In the genomic region with DNA sequence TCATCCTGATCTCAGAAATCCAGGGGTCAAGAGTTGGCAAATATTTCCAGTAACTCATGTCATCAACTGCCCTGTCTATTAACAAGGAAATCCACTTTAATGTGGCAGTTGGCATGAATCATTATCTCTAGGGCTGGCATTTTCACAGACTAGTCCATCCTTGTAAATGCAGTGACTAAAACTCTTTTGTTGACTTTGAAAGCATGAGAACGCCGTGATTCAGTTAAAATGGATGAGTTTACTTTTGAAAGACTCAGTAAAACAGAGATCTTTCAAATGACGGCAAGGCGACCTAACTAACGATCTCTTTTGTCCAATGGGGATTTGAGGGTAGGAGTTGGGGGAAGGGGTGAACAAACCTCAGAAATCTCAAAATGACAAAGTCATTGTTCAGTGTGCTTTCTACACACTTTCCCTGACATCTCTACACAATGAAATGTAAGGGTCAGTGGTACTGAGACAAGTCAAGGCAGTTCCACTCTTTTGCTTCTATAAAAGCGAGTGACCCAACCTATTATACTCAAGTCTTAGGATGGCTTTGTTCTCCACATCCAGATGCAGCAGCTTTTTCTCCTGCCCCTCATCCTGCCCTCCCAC, we compare ENCODE assay signal across 15 cellular contexts.
DNase-seq lines count a peak whose midpoint lies in the region; ATAC-seq and TF ChIP-seq lines count a peak whose summit lies in the region.
"Had no signal": no experiment of that assay in that cellular context is flagged by ENCODE, and none has a peak within 500 bp of the region (broad histone marks: within the 10 kb centered on the region; RNA-seq: fewer than 3 reads in every experiment).

No MANE protein-coding gene starts in this region.

- CTCF ChIA-PET in activated naive CD4-positive, alpha-beta T cell treated with anti-CD3 and anti-CD28 coated beads for 36 hours (lab: Charles Lee) = no interaction called here
- CTCF ChIA-PET in CD8-positive, alpha-beta memory T cell (lab: Charles Lee) = no interaction called here

- H3K9me3 ChIP-seq in CD8-positive, alpha-beta memory T cell (ENCODE audit: low read length) = no peaks in the 10 kb centered on the region

- peak overlapping the region; percentile 72; the same call in 1 of the 2 replicates for H3K27ac ChIP-seq in C4-2B
- no peak overlapping the region for H3K27ac ChIP-seq in CD8-positive, alpha-beta memory T cell (ENCODE audit: low read depth, low read length)
- H3K27ac ChIP-seq: SK-N-MC had no signal

- no peak overlapping the region for H3K4me3 ChIP-seq in CD8-positive, alpha-beta memory T cell (ENCODE audit: low read length)
- H3K4me3 ChIP-seq: SK-N-MC had no signal

- H3K27me3 Mint-ChIP-seq in activated T-helper 2 cell treated with anti-CD3 and anti-CD28 coated beads, Interferon-gamma antibody, Interleukin-2, Interleukin-4, amounts not matched to agents 10 μg/mL and 5 μg/mL and 100 μg/mL, durations not matched to agents 14 hours and 24 hours and 36 hours (ENCODE audit: low read depth) = no peaks in the 10 kb centered on the region
- H3K27me3 Mint-ChIP-seq in activated naive CD4-positive, alpha-beta T cell treated with anti-CD3 and anti-CD28 coated beads for 36 hours (ENCODE audit: low read depth) = no peaks in the 10 kb centered on the region
- no peaks in the 10 kb centered on the region for H3K27me3 Mint-ChIP-seq in CD8-positive, alpha-beta memory T cell
- H3K27me3 Mint-ChIP-seq: stimulated activated naive B cell treated with anti-CD40 and anti-IgM and Interleukin-4, amounts not matched to agents 10 μg/mL and 1 μg/mL and 100 μg/mL, for 72 hours had no signal

- H3K27ac Mint-ChIP-seq in activated T-helper 2 cell treated with anti-CD3 and anti-CD28 coated beads, Interferon-gamma antibody, Interleukin-2, Interleukin-4, amounts not matched to agents 10 μg/mL and 5 μg/mL and 100 μg/mL, durations not matched to agents 14 hours and 24 hours and 36 hours = peak overlapping the region; percentile 72
- no peak overlapping the region for H3K27ac Mint-ChIP-seq in activated naive CD4-positive, alpha-beta T cell treated with anti-CD3 and anti-CD28 coated beads for 36 hours
- H3K27ac Mint-ChIP-seq in CD8-positive, alpha-beta memory T cell = peak overlapping the region in 1 of 8 donors; percentile 32
- H3K27ac Mint-ChIP-seq: stimulated activated naive B cell treated with anti-CD40 and anti-IgM and Interleukin-4, amounts not matched to agents 10 μg/mL and 1 μg/mL and 100 μg/mL, for 72 hours had no signal

- ATAC-seq in GM19463 (IDR thresholded peaks at IDR 0.05; ENCODE audit: unreplicated experiment) = no peak
- ATAC-seq: stimulated activated naive B cell treated with anti-CD40 and anti-IgM and Interleukin-4, amounts not matched to agents 10 μg/mL and 1 μg/mL and 100 μg/mL, for 72 hours had no signal

- POLR2A ChIA-PET in CD8-positive, alpha-beta memory T cell (lab: Charles Lee) = no interaction called here

- peaks cover 40% of the 10 kb centered on the region for H3K36me3 Mint-ChIP-seq in activated T-helper 2 cell treated with anti-CD3 and anti-CD28 coated beads, Interferon-gamma antibody, Interleukin-2, Interleukin-4, amounts not matched to agents 10 μg/mL and 5 μg/mL and 100 μg/mL, durations not matched to agents 14 hours and 24 hours and 36 hours (ENCODE audit: low read depth)
- H3K36me3 Mint-ChIP-seq in activated naive CD4-positive, alpha-beta T cell treated with anti-CD3 and anti-CD28 coated beads for 36 hours (ENCODE audit: low read depth) = peaks cover 56% of the 10 kb centered on the region
- peaks cover 24 to 69% (median 37%) of the 10 kb centered on the region in 3 donors for H3K36me3 Mint-ChIP-seq in CD8-positive, alpha-beta memory T cell

- TF ChIP-seq CTCF in C4-2B (conservative IDR thresholded peaks at IDR 0.05) = no peak

- peaks cover 32% of the 10 kb centered on the region for H3K9me3 Mint-ChIP-seq in activated T-helper 2 cell treated with anti-CD3 and anti-CD28 coated beads, Interferon-gamma antibody, Interleukin-2, Interleukin-4, amounts not matched to agents 10 μg/mL and 5 μg/mL and 100 μg/mL, durations not matched to agents 14 hours and 24 hours and 36 hours
- peaks cover 15% of the 10 kb centered on the region for H3K9me3 Mint-ChIP-seq in activated naive CD4-positive, alpha-beta T cell treated with anti-CD3 and anti-CD28 coated beads for 36 hours
- H3K9me3 Mint-ChIP-seq in CD8-positive, alpha-beta memory T cell = peaks cover 7 to 17% (median 11%) of the 10 kb centered on the region in 5 donors

- H3K4me3 Mint-ChIP-seq in activated T-helper 2 cell treated with anti-CD3 and anti-CD28 coated beads, Interferon-gamma antibody, Interleukin-2, Interleukin-4, amounts not matched to agents 10 μg/mL and 5 μg/mL and 100 μg/mL, durations not matched to agents 14 hours and 24 hours and 36 hours (ENCODE audit: low read depth) = no peak overlapping the region
- H3K4me3 Mint-ChIP-seq in activated naive CD4-positive, alpha-beta T cell treated with anti-CD3 and anti-CD28 coated beads for 36 hours = no peak overlapping the region
- H3K4me3 Mint-ChIP-seq in CD8-positive, alpha-beta memory T cell = no peak overlapping the region
- H3K4me3 Mint-ChIP-seq: stimulated activated naive B cell treated with anti-CD40 and anti-IgM and Interleukin-4, amounts not matched to agents 10 μg/mL and 1 μg/mL and 100 μg/mL, for 72 hours had no signal

- DNase-seq in HK-2 (ENCODE audit: unreplicated experiment) (peak; percentile 7), hepatic stellate cell (ENCODE audit: low spot score) (peak; percentile 34), NCI-H1092 treated with DMSO at 0.1 percent for 48 hours (lab: John Stamatoyannopoulos, UW) (no peak)
- DNase-seq in activated T-helper 2 cell treated with anti-CD3 and anti-CD28 coated beads, Interferon-gamma antibody, Interleukin-2, Interleukin-4, amounts not matched to agents 10 μg/mL and 5 μg/mL and 100 μg/mL, durations not matched to agents 14 hours and 24 hours and 36 hours (ENCODE audit: low spot score) = no peak
- DNase-seq in activated naive CD4-positive, alpha-beta T cell treated with anti-CD3 and anti-CD28 coated beads for 36 hours = no peak
- no peak for DNase-seq in CD8-positive, alpha-beta memory T cell
- DNase-seq: activated CD4-positive, alpha-beta T cell treated with anti-CD3 and anti-CD28 coated beads, Interleukin-2, amount 50 U/mL, for 4 hours; DMS79; hippocampal formation; NCI-H2029; stimulated activated CD4-positive, alpha-beta T cell treated with anti-CD3 and anti-CD28 coated beads, Interleukin-12 subunit alpha, Interleukin-12 subunit beta, amount 100 ng/mL, for 4 hours; stimulated activated naive B cell treated with anti-CD40 and anti-IgM and Interleukin-4, amounts not matched to agents 10 μg/mL and 1 μg/mL and 100 μg/mL, for 72 hours had no signal

- no peaks in the 10 kb centered on the region for H3K27me3 ChIP-seq in CD8-positive, alpha-beta memory T cell (ENCODE audit: insufficient read depth, low read length, poor library complexity, severe bottlenecking)

- H3K4me1 ChIP-seq in CD8-positive, alpha-beta memory T cell (ENCODE audit: insufficient read depth, low read length) = no peaks in the 10 kb centered on the region

- peaks cover 17% of the 10 kb centered on the region for H3K4me1 Mint-ChIP-seq in activated T-helper 2 cell treated with anti-CD3 and anti-CD28 coated beads, Interferon-gamma antibody, Interleukin-2, Interleukin-4, amounts not matched to agents 10 μg/mL and 5 μg/mL and 100 μg/mL, durations not matched to agents 14 hours and 24 hours and 36 hours (ENCODE audit: low read depth)
- no peaks in the 10 kb centered on the region for H3K4me1 Mint-ChIP-seq in activated naive CD4-positive, alpha-beta T cell treated with anti-CD3 and anti-CD28 coated beads for 36 hours (ENCODE audit: low read depth)
- H3K4me1 Mint-ChIP-seq in CD8-positive, alpha-beta memory T cell = no peaks in the 10 kb centered on the region
- H3K4me1 Mint-ChIP-seq: stimulated activated naive B cell treated with anti-CD40 and anti-IgM and Interleukin-4, amounts not matched to agents 10 μg/mL and 1 μg/mL and 100 μg/mL, for 72 hours had no signal

- no peaks in the 10 kb centered on the region for H3K36me3 ChIP-seq in CD8-positive, alpha-beta memory T cell (ENCODE audit: insufficient read depth, low read length)

- intact Hi-C loops in activated T-helper 2 cell treated with anti-CD3 and anti-CD28 coated beads, Interferon-gamma antibody, Interleukin-2, Interleukin-4, amounts not matched to agents 10 μg/mL and 5 μg/mL and 100 μg/mL, durations not matched to agents 14 hours and 24 hours and 36 hours (cut with micrococcal nuclease) = loop anchor here (2.0 kb wide), 1 partner anchor 50 kb away; no protein-coding TSS in a partner anchor
- intact Hi-C loops in activated naive CD4-positive, alpha-beta T cell treated with anti-CD3 and anti-CD28 coated beads for 36 hours (cut with micrococcal nuclease) = no loop called here

Comparison
In these comparisons a context has a peak if more than half of its experiments do, and no peak if none do; other contexts are left out.
1. DNase-seq: peak in HK-2 (single experiment) and hepatic stellate cell (single experiment); none in activated T-helper 2 cell treated with anti-CD3 and anti-CD28 coated beads, Interferon-gamma antibody, Interleukin-2, Interleukin-4, amounts not matched to agents 10 μg/mL and 5 μg/mL and 100 μg/mL, durations not matched to agents 14 hours and 24 hours and 36 hours (single experiment), activated naive CD4-positive, alpha-beta T cell treated with anti-CD3 and anti-CD28 coated beads for 36 hours (single experiment), CD8-positive, alpha-beta memory T cell (0 of 5) and NCI-H1092 treated with DMSO at 0.1 percent for 48 hours (single experiment).